Comparison of ENCODE assay signal across 23 cellular contexts in genomic region chr10:28354552-28354951, GRCh38.
"Had no signal": no experiment of that assay in that cellular context is flagged by ENCODE, and none has a peak within 500 bp of the region (broad histone marks: within the 10 kb centered on the region; RNA-seq: fewer than 3 reads in every experiment).

No MANE protein-coding gene starts in this region.

- H3K27ac ChIP-seq: colonic mucosa, foreskin keratinocyte, lower lobe of right lung, neutrophil, spleen, testis, tibial nerve, upper lobe of right lung, vagina had no signal

- DNase-seq: colonic mucosa; effector CD4-positive, alpha-beta T cell; endodermal cell; erythroblast; foreskin keratinocyte; hippocampal formation; kidney glomerular epithelial cell; lower lobe of right lung; midbrain; naive B cell; spleen; stimulated activated CD4-positive, alpha-beta T cell treated with anti-CD3 and anti-CD28 coated beads, Interleukin-15, amount 100 ng/mL, for 24 hours; stimulated activated CD4-positive, alpha-beta T cell treated with anti-CD3 and anti-CD28 coated beads, Interleukin-1b, Interleukin-23, amount 100 ng/mL, for 48 hours; stimulated activated CD4-positive, alpha-beta T cell treated with anti-CD3 and anti-CD28 coated beads, Interleukin-4, amount 100 ng/mL, for 24 hours; testis; upper lobe of right lung had no signal

- H3K27me3 Mint-ChIP-seq: stimulated activated naive CD8-positive, alpha-beta T cell treated with anti-CD3 and anti-CD28 coated beads, Interleukin-15, Interleukin-2, amounts not matched to agents 100 ng/mL and 50 ng/mL, for 24 hours had no signal

- H3K9me3 ChIP-seq: colonic mucosa, lower lobe of right lung, neutrophil, spleen, testis, tibial nerve, upper lobe of right lung, vagina had no signal

- H3K4me3 Mint-ChIP-seq: endodermal cell; memory B cell; naive B cell; stimulated activated memory B cell treated with anti-CD40 and anti-IgM and Interleukin-4, amounts not matched to agents 10 μg/mL and 1 μg/mL and 100 μg/mL, for 72 hours; stimulated activated naive CD8-positive, alpha-beta T cell treated with anti-CD3 and anti-CD28 coated beads, Interleukin-15, Interleukin-2, amounts not matched to agents 100 ng/mL and 50 ng/mL, for 24 hours had no signal

- H3K4me3 ChIP-seq: colonic mucosa, lower lobe of right lung, spleen, testis, tibial nerve, upper lobe of right lung, vagina had no signal

- H3K27ac Mint-ChIP-seq: endodermal cell; memory B cell; stimulated activated memory B cell treated with anti-CD40 and anti-IgM and Interleukin-4, amounts not matched to agents 10 μg/mL and 1 μg/mL and 100 μg/mL, for 72 hours; stimulated activated naive CD8-positive, alpha-beta T cell treated with anti-CD3 and anti-CD28 coated beads, Interleukin-15, Interleukin-2, amounts not matched to agents 100 ng/mL and 50 ng/mL, for 24 hours had no signal

- H3K4me1 ChIP-seq: colonic mucosa, foreskin keratinocyte, lower lobe of right lung, spleen, testis, tibial nerve, upper lobe of right lung, vagina had no signal

- H3K9me3 Mint-ChIP-seq: endodermal cell; memory B cell; naive B cell; stimulated activated memory B cell treated with anti-CD40 and anti-IgM and Interleukin-4, amounts not matched to agents 10 μg/mL and 1 μg/mL and 100 μg/mL, for 72 hours; stimulated activated naive CD8-positive, alpha-beta T cell treated with anti-CD3 and anti-CD28 coated beads, Interleukin-15, Interleukin-2, amounts not matched to agents 100 ng/mL and 50 ng/mL, for 24 hours had no signal

- FAIRE-seq: endothelial cell of umbilical vein had no signal

- H3K36me3 Mint-ChIP-seq: memory B cell; naive B cell; stimulated activated memory B cell treated with anti-CD40 and anti-IgM and Interleukin-4, amounts not matched to agents 10 μg/mL and 1 μg/mL and 100 μg/mL, for 72 hours had no signal

- H3K27me3 ChIP-seq: colonic mucosa, neutrophil, spleen, testis, tibial nerve, upper lobe of right lung, vagina had no signal

- H3K36me3 ChIP-seq: colonic mucosa, lower lobe of right lung, neutrophil, spleen, tibial nerve, upper lobe of right lung, vagina had no signal
